Comparison of ENCODE assay signal across 27 cellular contexts in genomic region chr5:66291771-66292170, GRCh38.
"Had no signal": no experiment of that assay in that cellular context is flagged by ENCODE, and none has a peak within 500 bp of the region (broad histone marks: within the 10 kb centered on the region; RNA-seq: fewer than 3 reads in every experiment).

No MANE protein-coding gene starts in this region.

- H3K27ac ChIP-seq: stomach, suprapubic skin, testis, thoracic aorta, thyroid gland, tibial artery, tibial nerve, transverse colon, upper lobe of left lung, upper lobe of right lung, uterus, vagina had no signal

- H3K9me3 Mint-ChIP-seq: stimulated activated effector memory CD8-positive, alpha-beta T cell treated with anti-CD3 and anti-CD28 coated beads, Interleukin-12 subunit alpha, Interleukin-12 subunit beta, amount 100 ng/mL, for 72 hours; stimulated activated memory B cell treated with anti-CD40 and anti-IgM and Interleukin-4, amounts not matched to agents 10 μg/mL and 1 μg/mL and 100 μg/mL, for 72 hours; stimulated activated naive B cell treated with anti-CD40 and anti-IgM and Interleukin-4, amounts not matched to agents 10 μg/mL and 1 μg/mL and 100 μg/mL, for 72 hours; stimulated activated naive CD8-positive, alpha-beta T cell treated with anti-CD3 and anti-CD28 coated beads, Interleukin-15, amount 100 ng/mL, for 72 hours; stimulated activated naive CD8-positive, alpha-beta T cell treated with anti-CD3 and anti-CD28 coated beads, Interleukin-15, Interleukin-2, amounts not matched to agents 100 ng/mL and 50 ng/mL, for 24 hours; type B pancreatic cell had no signal

- H3K4me1 ChIP-seq: stomach, suprapubic skin, testis, thyroid gland, tibial artery, tibial nerve, transverse colon, upper lobe of left lung, upper lobe of right lung, uterus, vagina had no signal

- H3K36me3 Mint-ChIP-seq: stimulated activated effector memory CD8-positive, alpha-beta T cell treated with anti-CD3 and anti-CD28 coated beads, Interleukin-12 subunit alpha, Interleukin-12 subunit beta, amount 100 ng/mL, for 72 hours; stimulated activated memory B cell treated with anti-CD40 and anti-IgM and Interleukin-4, amounts not matched to agents 10 μg/mL and 1 μg/mL and 100 μg/mL, for 72 hours; stimulated activated naive B cell treated with anti-CD40 and anti-IgM and Interleukin-4, amounts not matched to agents 10 μg/mL and 1 μg/mL and 100 μg/mL, for 72 hours; type B pancreatic cell had no signal

- H3K27ac Mint-ChIP-seq: stimulated activated effector memory CD8-positive, alpha-beta T cell treated with anti-CD3 and anti-CD28 coated beads, Interleukin-12 subunit alpha, Interleukin-12 subunit beta, amount 100 ng/mL, for 72 hours; stimulated activated memory B cell treated with anti-CD40 and anti-IgM and Interleukin-4, amounts not matched to agents 10 μg/mL and 1 μg/mL and 100 μg/mL, for 72 hours; stimulated activated naive B cell treated with anti-CD40 and anti-IgM and Interleukin-4, amounts not matched to agents 10 μg/mL and 1 μg/mL and 100 μg/mL, for 72 hours; stimulated activated naive CD8-positive, alpha-beta T cell treated with anti-CD3 and anti-CD28 coated beads, Interleukin-15, amount 100 ng/mL, for 72 hours; stimulated activated naive CD8-positive, alpha-beta T cell treated with anti-CD3 and anti-CD28 coated beads, Interleukin-15, Interleukin-2, amounts not matched to agents 100 ng/mL and 50 ng/mL, for 24 hours; type B pancreatic cell had no signal

- H3K4me1 Mint-ChIP-seq: stimulated activated effector memory CD8-positive, alpha-beta T cell treated with anti-CD3 and anti-CD28 coated beads, Interleukin-12 subunit alpha, Interleukin-12 subunit beta, amount 100 ng/mL, for 72 hours; stimulated activated memory B cell treated with anti-CD40 and anti-IgM and Interleukin-4, amounts not matched to agents 10 μg/mL and 1 μg/mL and 100 μg/mL, for 72 hours; stimulated activated naive B cell treated with anti-CD40 and anti-IgM and Interleukin-4, amounts not matched to agents 10 μg/mL and 1 μg/mL and 100 μg/mL, for 72 hours; stimulated activated naive CD8-positive, alpha-beta T cell treated with anti-CD3 and anti-CD28 coated beads, Interleukin-15, amount 100 ng/mL, for 72 hours had no signal

- H3K27me3 ChIP-seq: stomach, suprapubic skin, testis, thyroid gland, tibial nerve, transverse colon, upper lobe of left lung, upper lobe of right lung, uterus, vagina had no signal

- H3K27me3 Mint-ChIP-seq: stimulated activated naive CD8-positive, alpha-beta T cell treated with anti-CD3 and anti-CD28 coated beads, Interleukin-15, amount 100 ng/mL, for 72 hours; stimulated activated naive CD8-positive, alpha-beta T cell treated with anti-CD3 and anti-CD28 coated beads, Interleukin-15, Interleukin-2, amounts not matched to agents 100 ng/mL and 50 ng/mL, for 24 hours had no signal

- H3K4me3 Mint-ChIP-seq: stimulated activated effector memory CD8-positive, alpha-beta T cell treated with anti-CD3 and anti-CD28 coated beads, Interleukin-12 subunit alpha, Interleukin-12 subunit beta, amount 100 ng/mL, for 72 hours; stimulated activated memory B cell treated with anti-CD40 and anti-IgM and Interleukin-4, amounts not matched to agents 10 μg/mL and 1 μg/mL and 100 μg/mL, for 72 hours; stimulated activated naive B cell treated with anti-CD40 and anti-IgM and Interleukin-4, amounts not matched to agents 10 μg/mL and 1 μg/mL and 100 μg/mL, for 72 hours; stimulated activated naive CD8-positive, alpha-beta T cell treated with anti-CD3 and anti-CD28 coated beads, Interleukin-15, amount 100 ng/mL, for 72 hours; stimulated activated naive CD8-positive, alpha-beta T cell treated with anti-CD3 and anti-CD28 coated beads, Interleukin-15, Interleukin-2, amounts not matched to agents 100 ng/mL and 50 ng/mL, for 24 hours; type B pancreatic cell had no signal

- H3K9me3 ChIP-seq: stomach, suprapubic skin, testis, thoracic aorta, thyroid gland, tibial artery, tibial nerve, transverse colon, upper lobe of left lung, upper lobe of right lung, uterus, vagina had no signal

- DNase-seq: stimulated activated CD4-positive, alpha-beta T cell treated with anti-CD3 and anti-CD28 coated beads, Interleukin-2, amount 100 ng/mL, for 48 hours; stimulated activated CD4-positive, alpha-beta T cell treated with anti-CD3 and anti-CD28 coated beads, Interleukin-4, amount 100 ng/mL, for 1 hour; stimulated activated CD4-positive, alpha-beta T cell treated with anti-CD3 and anti-CD28 coated beads, Interleukin-4, amount 100 ng/mL, for 24 hours; stimulated activated CD4-positive, alpha-beta T cell treated with anti-CD3 and anti-CD28 coated beads, Interleukin-4, amount 100 ng/mL, for 4 hours; stimulated activated CD8-positive, alpha-beta memory T cell treated with anti-CD3 and anti-CD28 coated beads, Interleukin-4, amount 100 ng/mL, for 48 hours; stimulated activated naive B cell treated with anti-CD40 and anti-IgM and Interleukin-4, amounts not matched to agents 10 μg/mL and 1 μg/mL and 100 μg/mL, for 72 hours; stimulated activated naive CD4-positive, alpha-beta T cell treated with Interleukin-2 at 50 U/mL for 16 hours; stimulated activated naive CD8-positive, alpha-beta T cell treated with anti-CD3 and anti-CD28 coated beads, Interleukin-15, amount 100 ng/mL, for 72 hours; stimulated activated naive CD8-positive, alpha-beta T cell treated with anti-CD3 and anti-CD28 coated beads, Interleukin-15, Interleukin-2, amounts not matched to agents 100 U/mL and 50 U/mL, for 24 hours; stomach; substantia nigra; testis; thyroid gland; tibial artery; transverse colon; trophoblast cell; upper lobe of left lung; upper lobe of right lung; uterus had no signal

- H3K36me3 ChIP-seq: stomach, suprapubic skin, thoracic aorta, thyroid gland, tibial artery, tibial nerve, transverse colon, upper lobe of left lung, upper lobe of right lung, uterus, vagina had no signal

- H3K4me3 ChIP-seq: stomach, suprapubic skin, testis, thoracic aorta, thyroid gland, tibial artery, tibial nerve, transverse colon, upper lobe of left lung, upper lobe of right lung, uterus, vagina had no signal
